ENCODE assay signal across 1 cellular context in genomic region chr11:75631086-75631694, GRCh38.
TF ChIP-seq lines count a peak whose summit lies in the region.

No MANE protein-coding gene starts in this region.

TF ChIP-seq in K562, 482 proteins besides CTCF, POLR2A, EP300 and RAD21 (continued from another document):
- TF ChIP-seq PBX2 (CRISPR knock-in tag; IDR thresholded peaks at IDR 0.05; ENCODE audit: low read depth) (no peak), PBX2 (tag; conservative IDR thresholded peaks at IDR 0.05; ENCODE audit: low read depth) (peak; percentile 83), MAFF (IDR thresholded peaks at IDR 0.05; ENCODE audit: low read length) (no peak), HDAC1 (IDR thresholded peaks at IDR 0.05) (no peak), FOXA1 (IDR thresholded peaks at IDR 0.05; ENCODE audit: borderline replicate concordance) (no peak)
